7 cellular contexts compared by ENCODE assay signal in genomic region chr17:82751571-82752370, GRCh38. TPM values are rescaled to one million over a fixed set of nuclear protein-coding genes. Genes with fewer than 3 reads are reported as not detected.
DNase-seq lines count a peak whose midpoint lies in the region; ATAC-seq and TF ChIP-seq lines count a peak whose summit lies in the region.

TBCD (plus strand) TSS chr17:82752065; CDS start chr17:82752194, 129 bp downstream.

- TF ChIP-seq POLR2A in body of pancreas (IDR thresholded peaks at IDR 0.05) (peak in 2 of 3 donors; percentile 34 to 37), sigmoid colon (IDR thresholded peaks at IDR 0.05) (peak in 1 of 2 donors; percentile 12)

- intact Hi-C loops in body of pancreas (cut with DNase I) = no loop called here
- intact Hi-C loops in sigmoid colon (cut with DNase I) = loop anchor here (1.0 kb wide), 1 partner anchor 35 kb away; the partner anchor contains the start of gene FN3KRP

- peak in 1 of 7 experiments; percentile 1 for TF ChIP-seq CTCF in body of pancreas (IDR thresholded peaks at IDR 0.05)
- no peak for TF ChIP-seq CTCF in sigmoid colon (IDR thresholded peaks at IDR 0.05)

- DNase-seq in NCI-H2107 treated with DMSO at 0.1 percent for 48 hours (lab: John Stamatoyannopoulos, UW; ENCODE audit: unreplicated experiment) (peak; percentile 41), UCSD-AML1 (lab: John Stamatoyannopoulos, UW; ENCODE audit: unreplicated experiment) (peak; percentile 95), body of pancreas (peak; percentile 87 to 90 (median 88)), iPS DF 6.9 (ENCODE audit: low read depth, low spot score) (no peak), sigmoid colon (peak; percentile 95)

- H3K27ac ChIP-seq in body of pancreas = peak within 1 kb of the TSS in 3 of 4 donors; percentile 75 to 90 (median 88)
- no peak within 1 kb of the TSS for H3K27ac ChIP-seq in iPS DF 6.9 (ENCODE audit: low read length)
- H3K27ac ChIP-seq in sigmoid colon = peak within 1 kb of the TSS; percentile 80 to 92 (median 90)

- peak in 1 of 4 donors; percentile 46 for TF ChIP-seq EP300 in sigmoid colon (IDR thresholded peaks at IDR 0.05)

- H3K36me3 ChIP-seq in body of pancreas (replicated peaks in 1 of 2; ENCODE audit: insufficient read depth in 1 of 2, low read depth in 2 of 2) (no peaks in the 10 kb centered on the region), iPS DF 6.9 (ENCODE audit: control insufficient read depth, insufficient read depth, low read length) (no peaks in the 10 kb centered on the region; the same call in 1 of the 2 replicates), sigmoid colon (peaks cover 0 to 4% (median 0%) of the 10 kb centered on the region in 4 donors)

- H3K27me3 ChIP-seq in body of pancreas (no peaks in the 10 kb centered on the region), iPS DF 6.9 (ENCODE audit: control insufficient read depth, insufficient read depth, low read length) (no peaks in the 10 kb centered on the region), sigmoid colon (no peaks in the 10 kb centered on the region)

- ATAC-seq in GM18520 (IDR thresholded peaks at IDR 0.05; ENCODE audit: unreplicated experiment) (peak; percentile 54), HG03025 (IDR thresholded peaks at IDR 0.05; ENCODE audit: low FRiP score, unreplicated experiment) (peak; percentile 65), body of pancreas (peak; percentile 89)

- 1% methylated on average over 88 of the region's 114 CpGs; no CpG with 5 or more reads in 1 of the 2 donors for WGBS in body of pancreas, 2 donors
- WGBS in iPS DF 6.9 (ENCODE audit: insufficient coverage, insufficient read length) = no CpG with 5 or more reads among the region's 114 CpGs
- WGBS in sigmoid colon, 2 donors = 1% methylated on average over 111 to 114 of the region's 114 CpGs

- H3K4me1 ChIP-seq in body of pancreas (peaks cover 13% of the 10 kb centered on the region), iPS DF 6.9 (ENCODE audit: control insufficient read depth, insufficient read depth, low read length) (peaks cover 5% of the 10 kb centered on the region; the same call in 1 of the 2 replicates), sigmoid colon (peaks cover 0 to 27% (median 21%) of the 10 kb centered on the region in 4 donors)

- H3K4me3 ChIP-seq in body of pancreas = peak within 1 kb of the TSS; percentile 51 to 91
- peak within 1 kb of the TSS; percentile 93 for H3K4me3 ChIP-seq in iPS DF 6.9 (ENCODE audit: low read length)
- peak within 1 kb of the TSS; percentile 69 to 97 (median 88) for H3K4me3 ChIP-seq in sigmoid colon

- no peaks in the 10 kb centered on the region for H3K9me3 ChIP-seq in body of pancreas
- H3K9me3 ChIP-seq in iPS DF 6.9 (ENCODE audit: control insufficient read depth, insufficient read depth, low read length) = no peaks in the 10 kb centered on the region
- peaks cover 0 to 3% (median 0%) of the 10 kb centered on the region in 4 donors for H3K9me3 ChIP-seq in sigmoid colon

RNA-seq across cellular contexts. Expression of gene TBCD, which starts in this region (rescaled TPM):
- total RNA-seq in body of pancreas (10 to 100 TPM; 38.9 to 74.8 TPM), sigmoid colon (10 to 100 TPM; 25.3 to 69.0 (median 34.4) TPM)
- 10 to 100 TPM; 11.1 to 77.4 (median 19.2) TPM for polyA plus RNA-seq in sigmoid colon
